Comparison of ENCODE assay signal across 9 cellular contexts in the genomic region with DNA sequence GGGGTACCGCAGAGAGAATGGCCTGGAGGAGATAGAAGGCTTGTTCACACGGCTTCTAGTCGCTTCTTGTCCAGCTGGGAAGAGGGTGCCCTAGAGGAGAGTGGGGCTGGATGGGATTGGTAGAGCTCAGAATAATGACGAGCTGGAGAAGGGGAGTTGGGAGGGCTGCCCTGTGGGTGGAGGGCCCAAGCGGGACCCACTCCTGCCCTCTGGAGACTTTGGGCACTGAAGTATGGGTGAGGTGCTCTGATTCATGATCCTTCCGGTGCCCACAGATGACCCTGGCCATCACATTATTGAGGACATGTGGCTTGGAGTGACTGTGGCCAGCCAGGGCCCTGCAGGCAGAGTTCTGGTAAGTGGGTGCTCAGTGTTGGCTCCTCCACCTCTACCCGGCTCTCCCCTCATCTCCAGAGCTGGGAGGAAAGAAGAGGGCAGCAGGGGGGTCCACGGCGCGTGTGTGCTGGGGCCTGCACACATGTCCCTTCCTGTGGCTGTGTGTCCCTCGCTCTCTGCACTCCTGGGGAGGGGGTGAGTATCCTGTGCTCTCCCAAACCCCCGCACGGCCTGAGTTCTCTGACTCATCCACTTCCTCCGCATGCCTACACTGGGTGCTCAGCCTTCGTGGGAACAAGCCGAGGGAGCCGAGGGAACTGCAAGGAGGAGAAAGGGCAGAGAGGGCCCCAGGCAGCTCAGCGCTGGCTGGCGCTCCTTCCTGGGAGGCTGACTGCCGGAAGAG. TPM values are rescaled to one million over a fixed set of nuclear protein-coding genes. Genes with fewer than 3 reads are reported as not detected.
DNase-seq lines count a peak whose midpoint lies in the region; ATAC-seq and TF ChIP-seq lines count a peak whose summit lies in the region.
"Had no signal": no experiment of that assay in that cellular context is flagged by ENCODE, and none has a peak within 500 bp of the region (broad histone marks: within the 10 kb centered on the region; RNA-seq: fewer than 3 reads in every experiment).

No MANE protein-coding gene starts in this region.

- H3K27ac ChIP-seq in esophagus (ENCODE audit: low read depth in 2 of 2, low read length in 1 of 2), result peak overlapping the region; percentile 82 to 91

- H3K9me3 ChIP-seq in esophagus (ENCODE audit: control insufficient read depth in 2 of 2, insufficient read depth in 1 of 2, low read depth in 1 of 2, low read length in 1 of 2), result no peaks in the 10 kb centered on the region

- peaks cover 5 to 7% of the 10 kb centered on the region in 2 donors for H3K36me3 ChIP-seq in esophagus (ENCODE audit: control insufficient read depth in 2 of 2, insufficient read depth in 2 of 2, low read length in 1 of 2)

- 38 to 66% methylated on average over 20 of the region's 20 CpGs for WGBS in esophagus, 2 donors

- no peaks in the 10 kb centered on the region for H3K27me3 ChIP-seq in esophagus (ENCODE audit: control insufficient read depth in 1 of 2, insufficient read depth in 2 of 2, low read length in 2 of 2)

- peak; percentile 92 for DNase-seq in AG08395 (ENCODE audit: low spot score)
- DNase-seq in non-pigmented ciliary epithelial cell (ENCODE audit: low read depth), result peak; percentile 87
- DNase-seq in left colon, result no peak
- no peak for DNase-seq in SHP77 (lab: John Stamatoyannopoulos, UW)
- DNase-seq in activated effector memory CD4-positive, alpha-beta T cell treated with Interleukin-2 at 50 U/mL for 16 hours, result no peak
- DNase-seq: activated gamma-delta T cell had no signal

- intact Hi-C loops in left colon (cut with DNase I, micrococcal nuclease), result no loop called here

- peaks cover 21 to 34% of the 10 kb centered on the region in 2 donors for H3K4me1 ChIP-seq in esophagus (ENCODE audit: control insufficient read depth in 2 of 2, insufficient read depth in 2 of 2, low read length in 1 of 2)

- no peak for ATAC-seq in left colon
- no peak for ATAC-seq in HG03025 (IDR thresholded peaks at IDR 0.05; ENCODE audit: low FRiP score, unreplicated experiment)

- no peak overlapping the region for H3K4me3 ChIP-seq in esophagus (ENCODE audit: low read depth in 1 of 2, low read length in 2 of 2)

TF ChIP-seq in PFSK-1, 5 proteins besides CTCF, POLR2A, EP300 and RAD21:
- TF ChIP-seq FOXP2 (optimal IDR thresholded peaks at IDR 0.05; ENCODE audit: borderline replicate concordance, extremely low read depth, extremely low read length, insufficient read depth) (peak; percentile 11), SIN3A (IDR thresholded peaks at IDR 0.05; ENCODE audit: borderline replicate concordance, insufficient read depth, low read length) (no peak)

RNA-seq across cellular contexts. Expression of gene ITGA3, which starts 8.5 kb away (rescaled TPM):
- 25.0 TPM for polyA plus RNA-seq in PFSK-1 (2012; ENCODE audit: insufficient read length, low read depth)
- polyA plus RNA-seq in esophagus, result 10 to 100 TPM; 38.3 to 41.8 TPM
- total RNA-seq in left colon, result 100 to 1,000 TPM; 130 to 170 TPM

RNA-seq across cellular contexts. Expression of gene PDK2, which starts 30.7 kb away (rescaled TPM):
- 25.4 TPM for polyA plus RNA-seq in PFSK-1 (2012; ENCODE audit: insufficient read length, low read depth)
- 10 to 100 TPM; 12.1 to 13.5 TPM for polyA plus RNA-seq in esophagus
- 10 to 100 TPM; 59.5 to 71.4 TPM for total RNA-seq in left colon

Comparison
In these comparisons a context has a peak if more than half of its experiments do, and no peak if none do; other contexts are left out.
1. DNase-seq: peak in AG08395 (single experiment) and non-pigmented ciliary epithelial cell (single experiment); none in left colon (0 of 2), SHP77 (0 of 2) and activated effector memory CD4-positive, alpha-beta T cell treated with Interleukin-2 at 50 U/mL for 16 hours (single experiment).